In genomic region chr10:34522542-34522941, GRCh38 we compare ENCODE assay signal across 8 cellular contexts.
DNase-seq lines count a peak whose midpoint lies in the region; ATAC-seq and TF ChIP-seq lines count a peak whose summit lies in the region.

No MANE protein-coding gene starts in this region.

- H4K20me1 ChIP-seq in HCT116 (ENCODE audit: insufficient read depth): no peaks in the 10 kb centered on the region

- peak; percentile 50; the same call in 1 of the 2 replicates for ATAC-seq in HCT116
- no peak for ATAC-seq in stimulated activated naive CD8-positive, alpha-beta T cell treated with anti-CD3 and anti-CD28 coated beads, Interleukin-15, Interleukin-2, amounts not matched to agents 100 U/mL and 50 U/mL, for 24 hours

- CTCF ChIA-PET in HCT116 (lab: Charles Lee): interaction anchor here (0.7 to 1.6 kb wide), 3 partner anchors 114 to 116 kb away, joined by 4 to 7 read pairs (median 5); no protein-coding TSS in a partner anchor

- H3K9me3 ChIP-seq in HCT116 (ENCODE audit: control insufficient read depth in 1 of 2, insufficient read depth in 1 of 2, low read depth in 1 of 2, low read length in 2 of 2) (no peaks in the 10 kb centered on the region), ascending aorta (no peaks in the 10 kb centered on the region)

- H3K4me3 Mint-ChIP-seq in immature natural killer cell: peak overlapping the region in 3 of 5 donors; percentile 4 to 37 (median 31)

- TF ChIP-seq POLR2A in HCT116 (IDR thresholded peaks at IDR 0.05; ENCODE audit: borderline replicate concordance, extremely low read depth, insufficient read depth, insufficient read length): no peak

- no peak overlapping the region for H3K4me2 ChIP-seq in HCT116 (ENCODE audit: low read length)

- H3K27me3 Mint-ChIP-seq in immature natural killer cell (ENCODE audit: low read depth in 3 of 3): peaks cover 2 to 6% (median 2%) of the 10 kb centered on the region in 3 donors

- no peaks in the 10 kb centered on the region for H3K9me3 Mint-ChIP-seq in immature natural killer cell

- no peaks in the 10 kb centered on the region; the same call in 1 of the 2 replicates for H3K9me2 ChIP-seq in HCT116 (ENCODE audit: insufficient read depth)

- intact Hi-C loops in HCT116 (cut with micrococcal nuclease): loop anchor here (1.0 kb wide), 1 partner anchor 116 kb away; no protein-coding TSS in a partner anchor
- intact Hi-C loops in ascending aorta (cut with DNase I): no loop called here

- POLR2A ChIA-PET in HCT116 (lab: Charles Lee): no interaction called here

- H3K4me3 ChIP-seq in HCT116 (replicated peaks in 1 of 2; ENCODE audit: low read depth in 1 of 2, low read length in 2 of 2) (no peak overlapping the region), ascending aorta (no peak overlapping the region)

- DNase-seq in GM10266 (ENCODE audit: extremely low spot score): peak; percentile 15
- DNase-seq in HCT116 (ENCODE audit: low read depth, low spot score): no peak
- DNase-seq in RPMI8226: peak; percentile 41
- DNase-seq in immature natural killer cell: no peak
- DNase-seq in activated T-cell treated with anti-CD3 and anti-CD28 coated beads, Interleukin-2, amount 50 U/mL, for 1 hour: no peak
- DNase-seq in kidney glomerular epithelial cell (lab: John Stamatoyannopoulos, UW): no peak
- no peak for DNase-seq in stimulated activated naive CD8-positive, alpha-beta T cell treated with anti-CD3 and anti-CD28 coated beads, Interleukin-15, Interleukin-2, amounts not matched to agents 100 U/mL and 50 U/mL, for 24 hours
- no peak for DNase-seq in ascending aorta (ENCODE audit: low spot score in 2 of 2)

- no TSS peak for BruUV-seq in HCT116 (replicated peaks; lab: Mats Ljungman, UMichigan)

- H3K36me3 ChIP-seq in HCT116 (ENCODE audit: control insufficient read depth in 1 of 2, insufficient read depth in 2 of 2, low read length in 2 of 2): no peaks in the 10 kb centered on the region
- H3K36me3 ChIP-seq in ascending aorta: no peaks in the 10 kb centered on the region

- no peaks in the 10 kb centered on the region for H3K36me3 Mint-ChIP-seq in immature natural killer cell

- H3K27ac Mint-ChIP-seq in immature natural killer cell: peak overlapping the region in 1 of 6 donors; percentile 2

- H3K4me1 ChIP-seq in HCT116 (ENCODE audit: control insufficient read depth in 1 of 2, insufficient read depth in 2 of 2, low read length in 2 of 2) (peaks cover 16 to 22% of the 10 kb centered on the region in 2 experiments), ascending aorta (peaks cover 10% of the 10 kb centered on the region in 2 donors)

- no peaks in the 10 kb centered on the region for H3K4me1 Mint-ChIP-seq in immature natural killer cell

- H3K27me3 ChIP-seq in HCT116 (ENCODE audit: insufficient read depth, low read length): no peaks in the 10 kb centered on the region
- H3K27me3 ChIP-seq in ascending aorta: no peaks in the 10 kb centered on the region

- peak; percentile 61 for TF ChIP-seq CTCF in GM10266 (IDR thresholded peaks at IDR 0.05; ENCODE audit: control insufficient read depth, insufficient read depth, low read depth, missing control alignments)
- peak; percentile 34 to 60 (median 57); a peak in 5 of 6 replicates for TF ChIP-seq CTCF in HCT116 (IDR thresholded peaks at IDR 0.05 in 2 of 3, conservative IDR thresholded peaks at IDR 0.05 in 1 of 3; ENCODE audit: borderline replicate concordance in 1 of 3, insufficient read depth in 1 of 3, low read depth in 2 of 3, low read length in 2 of 3)
- TF ChIP-seq CTCF in ascending aorta (IDR thresholded peaks at IDR 0.05): peak in 1 of 3 experiments; percentile 17

- no peak overlapping the region for H3K9ac ChIP-seq in HCT116 (ENCODE audit: low read length)

- H3K79me2 ChIP-seq in HCT116 (ENCODE audit: insufficient read depth, low read length): peaks cover 24% of the 10 kb centered on the region; the same call in 1 of the 2 replicates

- H3K27ac ChIP-seq in HCT116 (ENCODE audit: low read depth, low read length) (no peak overlapping the region), ascending aorta (no peak overlapping the region)

- no peak overlapping the region for H2AFZ ChIP-seq in HCT116 (ENCODE audit: low read depth, low read length, poor library complexity, severe bottlenecking)

- RAD21 ChIA-PET in HCT116 (lab: Charles Lee; ENCODE audit: low non-redundant PET in 1 of 2, low total read pairs in 2 of 2, uncharacterized antibody in 2 of 2, unreplicated experiment in 2 of 2): no interaction called here

- TF ChIP-seq RAD21 in HCT116 (IDR thresholded peaks at IDR 0.05; ENCODE audit: low read depth): peak; percentile 55

TF ChIP-seq in HCT116, 20 proteins besides CTCF, POLR2A, EP300 and RAD21:
- TF ChIP-seq SP1 (IDR thresholded peaks at IDR 0.05; ENCODE audit: low read depth): no peak
- no peak for TF ChIP-seq YY1 (IDR thresholded peaks at IDR 0.05; ENCODE audit: extremely low read depth, insufficient replicate concordance, low read depth, low read length)
- TF ChIP-seq CEBPB (IDR thresholded peaks at IDR 0.05; ENCODE audit: low read depth): no peak
- no peak for TF ChIP-seq CBX3 (IDR thresholded peaks at IDR 0.05; ENCODE audit: low read depth)

Comparison
In these comparisons a context has a peak if more than half of its experiments do, and no peak if none do; other contexts are left out.
1. DNase-seq: peak in GM10266 (single experiment) and RPMI8226 (single experiment); none in HCT116 (single experiment), immature natural killer cell (0 of 3), activated T-cell treated with anti-CD3 and anti-CD28 coated beads, Interleukin-2, amount 50 U/mL, for 1 hour (single experiment), kidney glomerular epithelial cell (single experiment), stimulated activated naive CD8-positive, alpha-beta T cell treated with anti-CD3 and anti-CD28 coated beads, Interleukin-15, Interleukin-2, amounts not matched to agents 100 U/mL and 50 U/mL, for 24 hours (single experiment) and ascending aorta (0 of 2).